In genomic region chr1:153669606-153670005, GRCh38 we compare ENCODE assay signal across 2 cellular contexts.
TF ChIP-seq lines count a peak whose summit lies in the region.

No MANE protein-coding gene starts in this region.

TF ChIP-seq in SK-N-SH, 30 proteins besides CTCF, POLR2A, EP300 and RAD21 (continued from another document):
- no peak for TF ChIP-seq FOXJ3 (CRISPR knock-in tag; IDR thresholded peaks at IDR 0.05)
- TF ChIP-seq FOXM1 (IDR thresholded peaks at IDR 0.05; ENCODE audit: low read depth) = no peak
- TF ChIP-seq MXI1 (IDR thresholded peaks at IDR 0.05; ENCODE audit: low read depth, low read length) = no peak
- TF ChIP-seq, protein P1, sequence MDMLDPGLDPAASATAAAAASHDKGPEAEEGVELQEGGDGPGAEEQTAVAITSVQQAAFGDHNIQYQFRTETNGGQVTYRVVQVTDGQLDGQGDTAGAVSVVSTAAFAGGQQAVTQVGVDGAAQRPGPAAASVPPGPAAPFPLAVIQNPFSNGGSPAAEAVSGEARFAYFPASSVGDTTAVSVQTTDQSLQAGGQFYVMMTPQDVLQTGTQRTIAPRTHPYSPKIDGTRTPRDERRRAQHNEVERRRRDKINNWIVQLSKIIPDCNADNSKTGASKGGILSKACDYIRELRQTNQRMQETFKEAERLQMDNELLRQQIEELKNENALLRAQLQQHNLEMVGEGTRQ (IDR thresholded peaks at IDR 0.05; ENCODE audit: borderline replicate concordance, low read depth, low read length) = no peak
- TF ChIP-seq GATA2 (CRISPR knock-in tag; IDR thresholded peaks at IDR 0.05) = no peak
- TF ChIP-seq, protein P2, sequence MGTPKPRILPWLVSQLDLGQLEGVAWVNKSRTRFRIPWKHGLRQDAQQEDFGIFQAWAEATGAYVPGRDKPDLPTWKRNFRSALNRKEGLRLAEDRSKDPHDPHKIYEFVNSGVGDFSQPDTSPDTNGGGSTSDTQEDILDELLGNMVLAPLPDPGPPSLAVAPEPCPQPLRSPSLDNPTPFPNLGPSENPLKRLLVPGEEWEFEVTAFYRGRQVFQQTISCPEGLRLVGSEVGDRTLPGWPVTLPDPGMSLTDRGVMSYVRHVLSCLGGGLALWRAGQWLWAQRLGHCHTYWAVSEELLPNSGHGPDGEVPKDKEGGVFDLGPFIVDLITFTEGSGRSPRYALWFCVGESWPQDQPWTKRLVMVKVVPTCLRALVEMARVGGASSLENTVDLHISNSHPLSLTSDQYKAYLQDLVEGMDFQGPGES (IDR thresholded peaks at IDR 0.05; ENCODE audit: low read depth, low read length) = no peak
- no peak for TF ChIP-seq POLR2AphosphoS5 (IDR thresholded peaks at IDR 0.05; ENCODE audit: low read depth, low read length)
- no peak for TF ChIP-seq MAX (IDR thresholded peaks at IDR 0.05; ENCODE audit: low read depth)
- no peak for TF ChIP-seq JUND (IDR thresholded peaks at IDR 0.05)
- TF ChIP-seq ELF1 (IDR thresholded peaks at IDR 0.05) = no peak
- TF ChIP-seq TEAD4 (IDR thresholded peaks at IDR 0.05; ENCODE audit: borderline replicate concordance, insufficient read depth) = no peak
- TF ChIP-seq NFIC (IDR thresholded peaks at IDR 0.05; ENCODE audit: borderline replicate concordance) = no peak
- TF ChIP-seq YY1 (IDR thresholded peaks at IDR 0.05; ENCODE audit: low read depth) = no peak
- no peak for TF ChIP-seq FOSL2 (IDR thresholded peaks at IDR 0.05; ENCODE audit: borderline replicate concordance, low read depth)

TF ChIP-seq in SK-N-SH treated with all-trans-retinoic acid at 6 μM for 48 hours, 23 proteins besides CTCF, POLR2A, EP300 and RAD21 (continued from another document):
- TF ChIP-seq CSDC2 (CRISPR knock-in tag; IDR thresholded peaks at IDR 0.05) (no peak), TCF4 (CRISPR knock-in tag; IDR thresholded peaks at IDR 0.05; ENCODE audit: borderline replicate concordance) (no peak), GLIS3 (CRISPR knock-in tag; IDR thresholded peaks at IDR 0.05) (no peak)
- TF ChIP-seq, protein P3, sequence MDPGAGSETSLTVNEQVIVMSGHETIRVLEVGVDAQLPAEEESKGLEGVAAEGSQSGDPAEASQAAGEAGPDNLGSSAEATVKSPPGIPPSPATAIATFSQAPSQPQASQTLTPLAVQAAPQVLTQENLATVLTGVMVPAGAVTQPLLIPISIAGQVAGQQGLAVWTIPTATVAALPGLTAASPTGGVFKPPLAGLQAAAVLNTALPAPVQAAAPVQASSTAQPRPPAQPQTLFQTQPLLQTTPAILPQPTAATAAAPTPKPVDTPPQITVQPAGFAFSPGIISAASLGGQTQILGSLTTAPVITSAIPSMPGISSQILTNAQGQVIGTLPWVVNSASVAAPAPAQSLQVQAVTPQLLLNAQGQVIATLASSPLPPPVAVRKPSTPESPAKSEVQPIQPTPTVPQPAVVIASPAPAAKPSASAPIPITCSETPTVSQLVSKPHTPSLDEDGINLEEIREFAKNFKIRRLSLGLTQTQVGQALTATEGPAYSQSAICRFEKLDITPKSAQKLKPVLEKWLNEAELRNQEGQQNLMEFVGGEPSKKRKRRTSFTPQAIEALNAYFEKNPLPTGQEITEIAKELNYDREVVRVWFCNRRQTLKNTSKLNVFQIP (CRISPR knock-in tag; IDR thresholded peaks at IDR 0.05; ENCODE audit: borderline replicate concordance, low read depth) = no peak
